Comparison of ENCODE assay signal across 21 cellular contexts in genomic region chr2:69531186-69531585, GRCh38.
"Had no signal": no experiment of that assay in that cellular context is flagged by ENCODE, and none has a peak within 500 bp of the region (broad histone marks: within the 10 kb centered on the region; RNA-seq: fewer than 3 reads in every experiment).

No MANE protein-coding gene starts in this region.

- H3K4me1 Mint-ChIP-seq: WTC11 had no signal

- H3K27ac ChIP-seq: adrenal gland had no signal

- H3K9me3 Mint-ChIP-seq: activated CD4-positive, alpha-beta T cell treated with anti-CD3 and anti-CD28 coated beads, Interleukin-2, amount 10 ng/mL, durations not matched to agents 7 days and 5 days; central memory CD8-positive, alpha-beta T cell; T-helper 1 cell treated with Interleukin-12 subunit alpha and Interleukin-12 subunit beta and Interleukin-4 antibody, amounts not matched to agents 30 μg/mL and 1 μg/mL, for 36 hours; WTC11 had no signal

- H3K4me3 Mint-ChIP-seq: activated CD4-positive, alpha-beta memory T cell treated with anti-CD3 and anti-CD28 coated beads for 36 hours; activated CD4-positive, alpha-beta T cell treated with anti-CD3 and anti-CD28 coated beads, Interleukin-2, amount 10 ng/mL, durations not matched to agents 7 days and 5 days; activated T-cell treated with anti-CD3 and anti-CD28 coated beads, Interleukin-2, amount 50 U/mL, for 4 hours; central memory CD8-positive, alpha-beta T cell; T-helper 1 cell treated with Interleukin-12 subunit alpha and Interleukin-12 subunit beta and Interleukin-4 antibody, amounts not matched to agents 30 μg/mL and 1 μg/mL, for 36 hours; WTC11 had no signal

- DNase-seq: activated CD4-positive, alpha-beta memory T cell treated with anti-CD3 and anti-CD28 coated beads for 36 hours; activated CD4-positive, alpha-beta T cell treated with anti-CD3 and anti-CD28 coated beads, Interleukin-2, amount 10 ng/mL, durations not matched to agents 7 days and 5 days; activated CD4-positive, CD25-positive, alpha-beta regulatory T cell treated with anti-CD3 and anti-CD28 coated beads, Interleukin-2, amount 50 U/mL, for 72 hours; activated CD8-positive, alpha-beta memory T cell treated with anti-CD3 and anti-CD28 coated beads for 24 hours; activated gamma-delta T cell; activated T-cell treated with anti-CD3 and anti-CD28 coated beads, Interleukin-2, amount 50 U/mL, for 4 hours; anterior cingulate cortex; Karpas-422; NCI-H146; NCI-H187 treated with DMSO at 0.1 percent for 48 hours; NCI-H2081 treated with DMSO at 0.1 percent for 48 hours; NCI-H446; NCI-H524; PC-3; SHP77 treated with DMSO at 0.1 percent for 48 hours had no signal

- H3K27ac Mint-ChIP-seq: activated CD4-positive, alpha-beta memory T cell treated with anti-CD3 and anti-CD28 coated beads for 36 hours; activated CD4-positive, alpha-beta T cell treated with anti-CD3 and anti-CD28 coated beads, Interleukin-2, amount 10 ng/mL, durations not matched to agents 7 days and 5 days; T-helper 1 cell treated with Interleukin-12 subunit alpha and Interleukin-12 subunit beta and Interleukin-4 antibody, amounts not matched to agents 30 μg/mL and 1 μg/mL, for 36 hours; WTC11 had no signal

- H3K27me3 ChIP-seq: adrenal gland had no signal

- H3K4me3 ChIP-seq: adrenal gland, K562 had no signal

- H3K27me3 Mint-ChIP-seq: activated CD4-positive, alpha-beta memory T cell treated with anti-CD3 and anti-CD28 coated beads for 36 hours; activated CD4-positive, alpha-beta T cell treated with anti-CD3 and anti-CD28 coated beads, Interleukin-2, amount 10 ng/mL, durations not matched to agents 7 days and 5 days; central memory CD8-positive, alpha-beta T cell had no signal

- ATAC-seq: activated naive CD4-positive, alpha-beta T cell treated with anti-CD3 and anti-CD28 coated beads, Interleukin-2, amount 50 U/mL, for 72 hours; activated T-cell treated with anti-CD3 and anti-CD28 coated beads, Interleukin-2, amount 50 U/mL, for 4 hours; K562; PC-3; WTC11 had no signal

- H3K9me3 ChIP-seq: adrenal gland had no signal
